Comparison of ENCODE assay signal across 8 cellular contexts in genomic region chr20:53593466-53594007, GRCh38. TPM values are rescaled to one million over a fixed set of nuclear protein-coding genes. Genes with fewer than 3 reads are reported as not detected.
A peak's percentile ranks its signal among the peaks of the same experiment; 100 is the strongest.
DNase-seq lines count a peak whose midpoint lies in the region; ATAC-seq and TF ChIP-seq lines count a peak whose summit lies in the region.
"Not testable (repeated sequence)": the region's sequence is repeated elsewhere in the genome, so short reads cannot be mapped to it uniquely, and the experiment has no call there.

ZNF217 (minus strand) TSS chr20:53593839; CDS start chr20:53582826, 11,013 bp downstream.

- H2AFZ ChIP-seq in KMS-11 (ENCODE audit: low read depth) = peak within 1 kb of the TSS; percentile 55; the same call in 1 of the 2 replicates
- not testable (repeated sequence) for H2AFZ ChIP-seq in fibroblast of lung (ENCODE audit: low read length)

- not testable (repeated sequence) for H3K36me3 ChIP-seq in KMS-11 (ENCODE audit: insufficient read depth); fibroblast of lung (ENCODE audit: control insufficient read depth, insufficient read depth, low read length); muscle layer of colon (ENCODE audit: insufficient read depth, low read length)

- H3K9ac ChIP-seq in KMS-11 (peak within 1 kb of the TSS; percentile 90), fibroblast of lung (ENCODE audit: insufficient read depth, low read length) (peak within 1 kb of the TSS; percentile 91), muscle layer of colon (ENCODE audit: low read length) (peak within 1 kb of the TSS; percentile 84)

- not testable (repeated sequence) for H3K27me3 ChIP-seq in KMS-11 (ENCODE audit: insufficient read depth, low read depth); fibroblast of lung (ENCODE audit: control insufficient read depth, insufficient read depth, low read length); muscle layer of colon (ENCODE audit: control insufficient read depth in 1 of 2, insufficient read depth in 2 of 2, low read length in 2 of 2)

- peaks cover 22% of the 10 kb centered on the region for H3K4me1 ChIP-seq in KMS-11 (ENCODE audit: low read depth, poor library complexity, severe bottlenecking)
- H3K4me1 ChIP-seq in fibroblast of lung (ENCODE audit: control insufficient read depth, extremely low read depth, insufficient read depth, low read length); muscle layer of colon (ENCODE audit: insufficient read depth, low read length): not testable (repeated sequence)

- H3K9me3 ChIP-seq in fibroblast of lung (ENCODE audit: control insufficient read depth, insufficient read depth, low read depth, low read length); muscle layer of colon (ENCODE audit: low read length): not testable (repeated sequence)

- H3K4me2 ChIP-seq in KMS-11 (peak within 1 kb of the TSS; percentile 66), fibroblast of lung (ENCODE audit: extremely low read depth, insufficient read depth, low read length) (peak within 1 kb of the TSS; percentile 13)

- H3K27ac ChIP-seq in KMS-11 (peak within 1 kb of the TSS; percentile 94), fibroblast of lung (ENCODE audit: insufficient read depth, low read length) (peak within 1 kb of the TSS; percentile 77), muscle layer of colon (ENCODE audit: low read depth, low read length) (peak within 1 kb of the TSS; percentile 82)

- DNase-seq in DMS 273 (lab: John Stamatoyannopoulos, UW; ENCODE audit: unreplicated experiment) (peak; percentile 85), SKM-1 treated with dmso at 0.1 percent for 144 hours (lab: John Stamatoyannopoulos, UW; ENCODE audit: unreplicated experiment) (peak; percentile 39), fibroblast of lung (ENCODE audit: low read depth in 2 of 2) (peak; percentile 50 to 53)
- peak; percentile 49 for DNase-seq in activated gamma-delta T cell treated with anti-CD3 and anti-CD28 coated beads, Interleukin-2, amount 50 U/mL, for 16 hours (ENCODE audit: low read depth)
- peak; percentile 59 to 61 for DNase-seq in stimulated activated CD8-positive, alpha-beta memory T cell treated with anti-CD3 and anti-CD28 coated beads, Interleukin-2, amount 100 ng/mL, for 48 hours (ENCODE audit: low read depth in 2 of 2)

- peaks cover 83% of the 10 kb centered on the region for H3K79me2 ChIP-seq in KMS-11 (ENCODE audit: insufficient read depth, low read depth)
- peaks cover 43% of the 10 kb centered on the region for H3K79me2 ChIP-seq in fibroblast of lung (ENCODE audit: control insufficient read depth, insufficient read depth, low read length)

- ATAC-seq in GM21825 (IDR thresholded peaks at IDR 0.05; ENCODE audit: unreplicated experiment) = peak; percentile 19

- not testable (repeated sequence) for TF ChIP-seq CTCF in KMS-11 (conservative IDR thresholded peaks at IDR 0.05; ENCODE audit: low read depth, low read length); fibroblast of lung (conservative IDR thresholded peaks at IDR 0.05 in 1 of 2, IDR thresholded peaks at IDR 0.05 in 1 of 2; ENCODE audit: low read depth in 1 of 2, low read length in 2 of 2)

- H3K4me3 ChIP-seq in KMS-11 (IDR thresholded peaks at IDR 0.05; ENCODE audit: insufficient read depth, low read depth, low read length) = not testable (repeated sequence)
- H3K4me3 ChIP-seq in fibroblast of lung (replicated peaks in 1 of 4; ENCODE audit: control extremely low read depth in 1 of 4, insufficient read depth in 1 of 4, low read depth in 3 of 4, low read length in 4 of 4) (peak within 1 kb of the TSS; percentile 62 to 83 (median 80)), muscle layer of colon (ENCODE audit: low read depth in 1 of 2, low read length in 2 of 2) (peak within 1 kb of the TSS; percentile 59 to 80)

- not testable (repeated sequence) for H4K20me1 ChIP-seq in KMS-11 (ENCODE audit: insufficient read depth); fibroblast of lung (ENCODE audit: control insufficient read depth, extremely low read depth, insufficient read depth, low read length)

RNA-seq across cellular contexts. Expression of gene ZNF217, which starts in this region (rescaled TPM):
- total RNA-seq in fibroblast of lung = 13.4 and 22.0 TPM in 2 replicates
- polyA plus RNA-seq in fibroblast of lung = 12.1 and 14.5 TPM in 2 replicates
- polyA plus RNA-seq in fibroblast of lung (2012) = 11.2 and 15.3 TPM in 2 replicates
- polyA minus RNA-seq in fibroblast of lung (ENCODE audit: low replicate concordance) = 17.7 and 23.5 TPM in 2 replicates
